26 cellular contexts compared by ENCODE assay signal in genomic region chr20:2485080-2485479, GRCh38. TPM values are rescaled to one million over a fixed set of nuclear protein-coding genes. Genes with fewer than 3 reads are reported as not detected.
DNase-seq lines count a peak whose midpoint lies in the region; ATAC-seq and TF ChIP-seq lines count a peak whose summit lies in the region.
"Had no signal": no experiment of that assay in that cellular context is flagged by ENCODE, and none has a peak within 500 bp of the region (broad histone marks: within the 10 kb centered on the region; RNA-seq: fewer than 3 reads in every experiment).

No MANE protein-coding gene starts in this region.

- no peaks in the 10 kb centered on the region for H3K27me3 ChIP-seq in left ventricle myocardium inferior (ENCODE audit: low read depth)
- H3K27me3 ChIP-seq in mesendoderm (ENCODE audit: insufficient read depth, low read length, poor library complexity): no peaks in the 10 kb centered on the region
- H3K27me3 ChIP-seq: BE2C; BLaER1 treated with 17β-estradiol and CSF1 and Interleukin-3, amounts not matched to agents 10 nM and 100 nM had no signal

- WGBS in mesendoderm (ENCODE audit: extremely low coverage, insufficient coverage, low lambda C conversion rate): no CpG with 5 or more reads among the region's 2 CpGs

- H4K8ac ChIP-seq in mesendoderm (ENCODE audit: low read depth, low read length): peak overlapping the region; percentile 14

- TF ChIP-seq EP300 in Ishikawa (IDR thresholded peaks at IDR 0.05; ENCODE audit: borderline replicate concordance): no peak

- peaks cover 91% of the 10 kb centered on the region for H3K36me3 ChIP-seq in left ventricle myocardium inferior
- no peaks in the 10 kb centered on the region for H3K36me3 ChIP-seq in mesendoderm (ENCODE audit: control insufficient read depth, insufficient read depth, low read length)
- H3K36me3 ChIP-seq: BE2C had no signal

- peaks cover 17% of the 10 kb centered on the region for H3K4me1 ChIP-seq in left ventricle myocardium inferior
- no peaks in the 10 kb centered on the region for H3K4me1 ChIP-seq in mesendoderm (ENCODE audit: control insufficient read depth, low read depth, low read length)
- H3K4me1 ChIP-seq: A549; BE2C; BLaER1 treated with 17β-estradiol and CSF1 and Interleukin-3, amounts not matched to agents 10 nM and 100 nM had no signal

- peaks cover 7% of the 10 kb centered on the region for H3K9me3 ChIP-seq in left ventricle myocardium inferior (replicated peaks)
- H3K9me3 ChIP-seq: A549, BE2C had no signal

- no peak overlapping the region for H3K56ac ChIP-seq in mesendoderm (ENCODE audit: low read length)

- no peak overlapping the region for H2AK5ac ChIP-seq in mesendoderm (ENCODE audit: low read length)

- H2BK120ac ChIP-seq in mesendoderm (ENCODE audit: low read depth, low read length): no peak overlapping the region

- ATAC-seq in Right ventricle myocardium inferior: no peak
- ATAC-seq: A549, GM12878, HCT116 had no signal

- no peak overlapping the region for H3K4ac ChIP-seq in mesendoderm (ENCODE audit: low read depth, low read length)

- no peaks in the 10 kb centered on the region for H3K79me2 ChIP-seq in mesendoderm (ENCODE audit: control insufficient read depth, insufficient read depth, low read length)

- no peaks in the 10 kb centered on the region for H3K79me1 ChIP-seq in mesendoderm (ENCODE audit: low read length)

- H3K4me3 ChIP-seq in left ventricle myocardium inferior (no peak overlapping the region), mesendoderm (ENCODE audit: low read length) (no peak overlapping the region)
- H3K4me3 ChIP-seq: A549; BLaER1 treated with 17β-estradiol and CSF1 and Interleukin-3, amounts not matched to agents 10 nM and 100 nM; GM12878; GM23248 had no signal

- H3K4me2 ChIP-seq in mesendoderm (ENCODE audit: low read length): no peak overlapping the region
- H3K4me2 ChIP-seq: A549; BLaER1 treated with 17β-estradiol and CSF1 and Interleukin-3, amounts not matched to agents 10 nM and 100 nM had no signal

- no peak for DNase-seq in left ventricle myocardium inferior
- no peak for DNase-seq in Right ventricle myocardium inferior (ENCODE audit: missing footprints)
- DNase-seq in mesendoderm: no peak
- no peak for DNase-seq in NCI-H2171 treated with DMSO at 0.1 percent for 48 hours (lab: John Stamatoyannopoulos, UW)
- no peak for DNase-seq in NCI-H226
- no peak for DNase-seq in activated naive CD4-positive, alpha-beta T cell (lab: John Stamatoyannopoulos, UW)
- DNase-seq: 8988T; ACHN; AML-193; BE2C; CD4-positive, alpha-beta T cell; CD8-positive, alpha-beta memory T cell; DMS 273 treated with DMSO at 0.1 percent for 48 hours; DMS79; EL; GDM1; GM23248; H7; HFFc6 had no signal

- intact Hi-C loops in left ventricle myocardium inferior (cut with micrococcal nuclease): no loop called here
- intact Hi-C loops in Right ventricle myocardium inferior (cut with DNase I): no loop called here

- TF ChIP-seq CTCF in left ventricle myocardium inferior (IDR thresholded peaks at IDR 0.05; ENCODE audit: borderline replicate concordance): no peak

- no peak overlapping the region for H3K18ac ChIP-seq in mesendoderm (ENCODE audit: low read length)

- TF ChIP-seq RAD21 in Ishikawa (IDR thresholded peaks at IDR 0.05; ENCODE audit: low read depth): no peak

- no peak overlapping the region for H4K5ac ChIP-seq in mesendoderm (ENCODE audit: low read length)

- no peak overlapping the region for H2BK5ac ChIP-seq in mesendoderm (ENCODE audit: low read length)

- no peak overlapping the region for H3K9ac ChIP-seq in mesendoderm (ENCODE audit: low read length)
- H3K9ac ChIP-seq: BLaER1 treated with 17β-estradiol and CSF1 and Interleukin-3, amounts not matched to agents 10 nM and 100 nM; GM23248 had no signal

- no peak overlapping the region for H2BK15ac ChIP-seq in mesendoderm (replicated peaks; ENCODE audit: low read depth)

- H3K23ac ChIP-seq in mesendoderm (ENCODE audit: low read length): no peak overlapping the region

- H3K27ac ChIP-seq in left ventricle myocardium inferior (replicated peaks) (peak overlapping the region; percentile 59), mesendoderm (ENCODE audit: low read depth, low read length) (no peak overlapping the region)
- H3K27ac ChIP-seq: A549; BLaER1 treated with 17β-estradiol and CSF1 and Interleukin-3, amounts not matched to agents 10 nM and 100 nM; GM23248 had no signal

TF ChIP-seq in Ishikawa, 13 proteins besides CTCF, POLR2A, EP300 and RAD21:
- TF ChIP-seq FOXM1 (IDR thresholded peaks at IDR 0.05; ENCODE audit: borderline replicate concordance, low read depth) (no peak), TAF1 (IDR thresholded peaks at IDR 0.05; ENCODE audit: low read depth) (no peak), NFIC (IDR thresholded peaks at IDR 0.05) (0 out of 2 replicates have a peak, but pooled peaks have one; percentile 25)

RNA-seq across cellular contexts. Expression of gene SNRPB, which starts 14.5 kb away (rescaled TPM):
- 49.3 TPM for total RNA-seq in left ventricle myocardium inferior
- 55.7 TPM for total RNA-seq in Right ventricle myocardium inferior
- polyA plus RNA-seq in mesendoderm (2013, experiment 1 of 2): 487 TPM
- polyA plus RNA-seq in mesendoderm (2013, experiment 2 of 2): 482 TPM

RNA-seq across cellular contexts. Expression of gene ZNF343, which starts 23.6 kb away (rescaled TPM):
- 6.3 TPM for total RNA-seq in left ventricle myocardium inferior
- 5.8 TPM for total RNA-seq in Right ventricle myocardium inferior
- polyA plus RNA-seq in mesendoderm (2013, experiment 1 of 2): 1.4 TPM
- 1.2 TPM for polyA plus RNA-seq in mesendoderm (2013, experiment 2 of 2)

RNA-seq across cellular contexts. Expression of gene TMC2, which starts 51.3 kb away (rescaled TPM):
- not detected for total RNA-seq in left ventricle myocardium inferior
- total RNA-seq in Right ventricle myocardium inferior: 0.08 TPM
- not detected for polyA plus RNA-seq in mesendoderm (2013, experiment 1 of 2)
- polyA plus RNA-seq in mesendoderm (2013, experiment 2 of 2): 0.01 TPM
- total RNA-seq: CD4-positive, alpha-beta T cell; CD8-positive, alpha-beta memory T cell; GM12878; GM23248; H1; H7; HFFc6 had no signal
- polyA plus RNA-seq: A549; CD14-positive monocyte; CD8-positive, alpha-beta memory T cell; GM23248; H1 had no signal
